Comparison of ENCODE assay signal across 8 cellular contexts in the genomic region with DNA sequence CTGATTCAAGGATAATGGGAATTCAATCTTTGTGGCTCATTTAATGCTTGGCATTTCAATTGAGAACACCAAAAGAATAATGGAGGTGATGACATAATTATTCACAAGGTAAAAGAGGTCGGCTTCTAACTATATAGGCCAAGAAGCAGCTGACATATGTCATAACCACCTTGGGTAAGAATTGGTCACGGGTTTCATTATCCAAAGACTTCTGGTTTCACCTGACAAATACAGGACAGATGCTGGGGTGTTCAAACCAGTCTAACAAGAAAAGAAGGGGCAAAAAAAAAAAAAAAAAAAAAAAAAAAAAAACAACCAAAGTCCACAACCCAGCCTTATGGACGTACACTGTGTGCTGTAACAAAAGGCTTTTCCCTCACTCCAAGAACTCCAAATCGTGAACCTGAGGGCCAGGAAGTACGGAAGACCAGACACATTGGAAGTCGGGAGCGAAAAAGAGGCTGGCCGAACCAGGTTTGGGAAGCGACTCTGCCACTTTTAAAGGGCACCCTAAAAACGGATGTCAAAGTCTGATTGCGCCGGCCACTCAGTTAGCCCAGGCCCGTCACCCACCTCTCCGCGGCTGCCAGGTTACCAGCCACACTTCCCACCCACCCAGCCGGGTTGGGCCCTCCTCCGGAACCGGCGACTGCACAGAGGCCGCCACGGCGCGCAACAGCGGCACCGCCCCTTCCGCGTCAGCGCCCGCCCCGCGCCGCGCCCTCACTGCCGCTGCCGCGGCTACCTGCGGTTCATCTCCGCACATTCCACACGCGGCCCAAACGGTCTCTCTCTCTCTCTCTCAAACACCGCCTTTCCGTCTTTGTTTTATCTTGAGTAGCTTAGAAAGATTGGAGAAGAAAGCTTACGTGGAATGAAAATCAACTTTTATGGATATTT. TPM values are rescaled to one million over a fixed set of nuclear protein-coding genes. Genes with fewer than 3 reads are reported as not detected.
DNase-seq lines count a peak whose midpoint lies in the region; ATAC-seq and TF ChIP-seq lines count a peak whose summit lies in the region.

A gene with protein sequence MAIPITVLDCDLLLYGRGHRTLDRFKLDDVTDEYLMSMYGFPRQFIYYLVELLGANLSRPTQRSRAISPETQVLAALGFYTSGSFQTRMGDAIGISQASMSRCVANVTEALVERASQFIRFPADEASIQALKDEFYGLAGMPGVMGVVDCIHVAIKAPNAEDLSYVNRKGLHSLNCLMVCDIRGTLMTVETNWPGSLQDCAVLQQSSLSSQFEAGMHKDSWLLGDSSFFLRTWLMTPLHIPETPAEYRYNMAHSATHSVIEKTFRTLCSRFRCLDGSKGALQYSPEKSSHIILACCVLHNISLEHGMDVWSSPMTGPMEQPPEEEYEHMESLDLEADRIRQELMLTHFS (minus strand): TSS at position 677 of the 900 bp plus-strand sequence. CDS start 990 bp downstream, outside the sequence.

- peak in 3 of 4 donors; percentile 49 to 73 (median 61) for TF ChIP-seq POLR2A in upper lobe of left lung (IDR thresholded peaks at IDR 0.05)

- ATAC-seq in HG02642 (IDR thresholded peaks at IDR 0.05; ENCODE audit: poor library complexity, unreplicated experiment) (peak; percentile 96), heart right ventricle (peak; percentile 98 to 99 (median 99)), upper lobe of left lung (ENCODE audit: low FRiP score in 2 of 2) (peak; percentile 98 to 100)

- TF ChIP-seq CTCF in GM12865 (IDR thresholded peaks at IDR 0.05; ENCODE audit: insufficient read depth, low read depth, low read length, missing control alignments) = no peak
- no peak for TF ChIP-seq CTCF in heart right ventricle (IDR thresholded peaks at IDR 0.05)
- no peak for TF ChIP-seq CTCF in upper lobe of left lung (IDR thresholded peaks at IDR 0.05)

- H3K36me3 ChIP-seq in heart right ventricle (peaks cover 0 to 25% (median 0%) of the 10 kb centered on the region in 9 donors), upper lobe of left lung (peaks cover 0 to 16% (median 5%) of the 10 kb centered on the region in 4 donors)

- intact Hi-C loops in heart right ventricle (cut with DNase I) = loop anchor here in 4 of 10 donors (1.0 to 10.0 kb wide), 5 partner anchors 50 to 232 kb away; a partner anchor contains a TSS
- intact Hi-C loops in posterior cingulate gyrus (cut with DNase I) = loop anchor here (1.0 kb wide), 1 partner anchor 22 kb away; a partner anchor contains a TSS

- no peaks in the 10 kb centered on the region for H3K9me3 ChIP-seq in heart right ventricle
- no peaks in the 10 kb centered on the region for H3K9me3 ChIP-seq in upper lobe of left lung

- 1% methylated on average over 38 to 44 of the region's 44 CpGs for WGBS in adipose tissue, 3 donors
- 1% methylated on average over 44 of the region's 44 CpGs for WGBS in heart right ventricle, 2 donors
- 1% methylated on average over 42 to 44 of the region's 44 CpGs for WGBS in upper lobe of left lung, 2 donors

- H3K4me3 ChIP-seq in GM12865 (ENCODE audit: low read depth, low read length) (peak within 1 kb of the TSS; percentile 93), heart right ventricle (peak within 1 kb of the TSS; percentile 74 to 100 (median 98)), upper lobe of left lung (peak within 1 kb of the TSS; percentile 79 to 99 (median 89))

- H3K27me3 ChIP-seq in heart right ventricle (no peaks in the 10 kb centered on the region), upper lobe of left lung (no peaks in the 10 kb centered on the region)

- H3K27ac ChIP-seq in adipose tissue (ENCODE audit: low read depth, low read length) (peak within 1 kb of the TSS; percentile 74), heart right ventricle (peak within 1 kb of the TSS; percentile 77 to 98 (median 94)), upper lobe of left lung (peak within 1 kb of the TSS; percentile 91 to 98 (median 98))

- no peak for TF ChIP-seq EP300 in upper lobe of left lung (IDR thresholded peaks at IDR 0.05)

- H3K4me1 ChIP-seq in heart right ventricle = peaks cover 2 to 66% (median 41%) of the 10 kb centered on the region in 9 donors
- H3K4me1 ChIP-seq in upper lobe of left lung = peaks cover 20 to 42% (median 32%) of the 10 kb centered on the region in 4 donors

- DNase-seq in GM12865 (ENCODE audit: low read depth) (peak; percentile 97), NCI-H1105 (lab: John Stamatoyannopoulos, UW) (peak; percentile 90), SW 1271 (lab: John Stamatoyannopoulos, UW) (peak; percentile 58 to 94), heart right ventricle (peak; percentile 89 to 91), posterior cingulate gyrus (peak; percentile 79 to 99 (median 88)), upper lobe of left lung (peak; percentile 93 to 99)

RNA-seq across cellular contexts. Expression of the gene that starts here (rescaled TPM):
- polyA plus RNA-seq in adipose tissue = 1 to 10 TPM; 1.7 to 3.1 (median 2.5) TPM
- 1 to 10 TPM; 2.6 to 4.4 (median 3.2) TPM for total RNA-seq in heart right ventricle
- polyA plus RNA-seq in heart right ventricle = 1 to 10 TPM; 1.7 to 2.5 TPM
- 1 to 10 TPM; 1.8 to 5.5 (median 3.3) TPM for total RNA-seq in upper lobe of left lung

Comparison
In these comparisons a context has a peak if more than half of its experiments do, and no peak if none do; other contexts are left out.
1. Peak in every context shown above with its lines: DNase-seq, ATAC-seq, H3K4me3 ChIP-seq and H3K27ac ChIP-seq.